11 cellular contexts compared by ENCODE assay signal in genomic region chr1:164914208-164914607, GRCh38.
A peak's percentile ranks its signal among the peaks of the same experiment; 100 is the strongest.
DNase-seq lines count a peak whose midpoint lies in the region; ATAC-seq, FAIRE-seq and TF ChIP-seq lines count a peak whose summit lies in the region.
"Had no signal": no experiment of that assay in that cellular context is flagged by ENCODE, and none has a peak within 500 bp of the region (broad histone marks: within the 10 kb centered on the region; RNA-seq: fewer than 3 reads in every experiment).

No MANE protein-coding gene starts in this region.

- POLR2A ChIA-PET in Caco-2 (lab: Charles Lee): no interaction called here

- no peaks in the 10 kb centered on the region for H3K4me1 ChIP-seq in Caco-2
- H3K4me1 ChIP-seq: HAP-1 had no signal

- H3K4me3 Mint-ChIP-seq in Caco-2 (ENCODE audit: unreplicated experiment): no peak overlapping the region
- no peak overlapping the region for H3K4me3 Mint-ChIP-seq in stimulated activated memory B cell treated with anti-CD40 and anti-IgM and Interleukin-4, amounts not matched to agents 10 μg/mL and 1 μg/mL and 100 μg/mL, for 72 hours
- H3K4me3 Mint-ChIP-seq: activated CD8-positive, alpha-beta T cell treated with anti-CD3 and anti-CD28 coated beads, Interleukin-2, amount 10 ng/mL, durations not matched to agents 7 days and 5 days had no signal

- intact Hi-C loops in Caco-2 (cut with micrococcal nuclease; ENCODE audit: unreplicated experiment): loop anchor here (1.0 to 5.0 kb wide), 5 partner anchors 127 to 747 kb away; no protein-coding TSS in a partner anchor

- no peaks in the 10 kb centered on the region for H3K36me3 Mint-ChIP-seq in Caco-2 (ENCODE audit: insufficient read depth, unreplicated experiment)
- no peaks in the 10 kb centered on the region for H3K36me3 Mint-ChIP-seq in stimulated activated memory B cell treated with anti-CD40 and anti-IgM and Interleukin-4, amounts not matched to agents 10 μg/mL and 1 μg/mL and 100 μg/mL, for 72 hours

- peak; percentile 17 to 32 for TF ChIP-seq CTCF in Caco-2 (IDR thresholded peaks at IDR 0.05; ENCODE audit: insufficient read depth in 1 of 2, low read depth in 1 of 2, low read length in 1 of 2, severe bottlenecking in 1 of 2, unreplicated experiment in 1 of 2)
- TF ChIP-seq CTCF in epithelial cell of proximal tubule (conservative IDR thresholded peaks at IDR 0.05; ENCODE audit: low read depth, low read length): peak; percentile 38

- H3K27me3 Mint-ChIP-seq in Caco-2 (ENCODE audit: insufficient read depth, unreplicated experiment): peaks cover 6% of the 10 kb centered on the region
- no peaks in the 10 kb centered on the region for H3K27me3 Mint-ChIP-seq in stimulated activated memory B cell treated with anti-CD40 and anti-IgM and Interleukin-4, amounts not matched to agents 10 μg/mL and 1 μg/mL and 100 μg/mL, for 72 hours

- no TSS peak for BruUV-seq in Caco-2 (replicated peaks; lab: Mats Ljungman, UMichigan)

- FAIRE-seq in RCC 7860 (lab: Jason Lieb, UNC): no peak

- H3K4me3 ChIP-seq in Caco-2 (ENCODE audit: low read depth, low read length) (no peak overlapping the region), epithelial cell of proximal tubule (ENCODE audit: low read depth, low read length) (no peak overlapping the region)
- H3K4me3 ChIP-seq: HAP-1 had no signal

- DNase-seq in Caco-2: peak in 1 of 2 experiments; percentile 39
- DNase-seq in MV-4-11 (lab: John Stamatoyannopoulos, UW): peak; percentile 11
- no peak for DNase-seq in epithelial cell of proximal tubule (ENCODE audit: low read depth)
- DNase-seq in non-pigmented ciliary epithelial cell (ENCODE audit: low read depth): peak; percentile 14
- no peak for DNase-seq in stimulated activated CD4-positive, alpha-beta T cell treated with anti-CD3 and anti-CD28 coated beads, Interleukin-4, amount 100 ng/mL, for 24 hours
- DNase-seq in NK-92 treated with Interleukin-12 subunit alpha and Interleukin-12 subunit beta, amount 100 ng/mL, for 24 hours (lab: John Stamatoyannopoulos, UW): no peak
- DNase-seq in RCC 7860 (ENCODE audit: low spot score): no peak
- DNase-seq: activated CD8-positive, alpha-beta T cell treated with anti-CD3 and anti-CD28 coated beads, Interleukin-2, amount 10 ng/mL, durations not matched to agents 7 days and 5 days; cortex of kidney had no signal

- H3K9me3 Mint-ChIP-seq in Caco-2 (ENCODE audit: unreplicated experiment): no peaks in the 10 kb centered on the region
- H3K9me3 Mint-ChIP-seq in stimulated activated memory B cell treated with anti-CD40 and anti-IgM and Interleukin-4, amounts not matched to agents 10 μg/mL and 1 μg/mL and 100 μg/mL, for 72 hours: no peaks in the 10 kb centered on the region

- H3K4me1 Mint-ChIP-seq in Caco-2 (ENCODE audit: low read depth, unreplicated experiment): no peaks in the 10 kb centered on the region
- no peaks in the 10 kb centered on the region for H3K4me1 Mint-ChIP-seq in stimulated activated memory B cell treated with anti-CD40 and anti-IgM and Interleukin-4, amounts not matched to agents 10 μg/mL and 1 μg/mL and 100 μg/mL, for 72 hours

- H3K27ac Mint-ChIP-seq in Caco-2 (ENCODE audit: unreplicated experiment): no peak overlapping the region
- H3K27ac Mint-ChIP-seq in stimulated activated memory B cell treated with anti-CD40 and anti-IgM and Interleukin-4, amounts not matched to agents 10 μg/mL and 1 μg/mL and 100 μg/mL, for 72 hours: no peak overlapping the region
- H3K27ac Mint-ChIP-seq: activated CD8-positive, alpha-beta T cell treated with anti-CD3 and anti-CD28 coated beads, Interleukin-2, amount 10 ng/mL, durations not matched to agents 7 days and 5 days had no signal

- no peaks in the 10 kb centered on the region; the same call in 1 of the 2 replicates for H3K27me3 ChIP-seq in Caco-2 (replicated peaks; ENCODE audit: control insufficient read depth, insufficient read depth, low read length)

- no peak for ATAC-seq in stimulated activated memory B cell treated with anti-CD40 and anti-IgM and Interleukin-4, amounts not matched to agents 10 μg/mL and 1 μg/mL and 100 μg/mL, for 72 hours
- ATAC-seq: activated CD8-positive, alpha-beta T cell treated with anti-CD3 and anti-CD28 coated beads, Interleukin-2, amount 10 ng/mL, durations not matched to agents 7 days and 5 days had no signal

- H3K36me3 ChIP-seq in Caco-2 (ENCODE audit: control insufficient read depth, insufficient read depth, low read length): no peaks in the 10 kb centered on the region
- H3K36me3 ChIP-seq: HAP-1 had no signal

- no peaks in the 10 kb centered on the region for H3K9me3 ChIP-seq in Caco-2
- H3K9me3 ChIP-seq: HAP-1 had no signal

- CTCF ChIA-PET in Caco-2 (lab: Charles Lee): no interaction called here

Comparison
In these comparisons a context has a peak if more than half of its experiments do, and no peak if none do; other contexts are left out.
1. DNase-seq: peak in MV-4-11 (single experiment) and non-pigmented ciliary epithelial cell (single experiment); none in epithelial cell of proximal tubule (single experiment), stimulated activated CD4-positive, alpha-beta T cell treated with anti-CD3 and anti-CD28 coated beads, Interleukin-4, amount 100 ng/mL, for 24 hours (single experiment), NK-92 treated with Interleukin-12 subunit alpha and Interleukin-12 subunit beta, amount 100 ng/mL, for 24 hours (single experiment) and RCC 7860 (single experiment).